8 cellular contexts compared by ENCODE assay signal in the genomic region with DNA sequence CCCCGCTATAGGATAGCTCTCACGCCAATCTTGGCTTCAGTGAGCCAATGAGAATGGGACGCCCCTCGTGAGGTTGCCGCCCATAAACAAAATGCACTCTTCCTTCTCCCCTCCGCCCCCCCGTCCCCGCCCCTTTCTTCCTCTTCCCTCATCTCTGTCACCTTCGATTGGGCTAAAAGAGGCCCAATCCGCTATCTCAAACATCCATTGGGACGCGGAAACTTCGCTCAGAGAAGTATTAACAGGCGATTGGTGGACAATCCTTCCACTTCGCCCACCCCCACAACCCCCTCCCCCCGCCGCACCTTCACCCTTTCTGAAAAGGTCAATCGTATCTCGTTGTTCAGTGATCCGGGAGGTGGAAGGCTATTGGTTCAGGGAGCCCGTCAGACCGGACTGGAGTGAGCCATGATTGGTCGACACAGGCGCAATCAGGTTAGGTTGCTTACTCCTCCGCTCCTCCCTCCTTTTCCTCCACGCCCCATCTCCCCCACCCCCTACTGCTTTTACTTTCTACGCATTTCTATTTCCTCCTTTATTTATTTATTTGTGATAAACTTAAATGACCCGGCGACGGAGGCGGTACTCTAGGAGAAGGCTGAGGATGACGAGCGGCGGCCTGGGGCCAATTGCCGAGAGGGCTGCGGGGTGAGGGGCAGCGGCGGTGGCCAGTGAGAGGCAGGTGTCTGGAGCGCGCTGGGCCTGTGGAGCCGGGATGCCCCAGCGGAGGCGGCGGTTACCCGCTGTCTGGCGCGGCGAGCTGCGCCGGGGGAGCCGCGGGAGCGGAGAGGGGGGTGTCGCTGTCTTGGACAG. TPM values are rescaled to one million over a fixed set of nuclear protein-coding genes. Genes with fewer than 3 reads are reported as not detected.
DNase-seq lines count a peak whose midpoint lies in the region; ATAC-seq and TF ChIP-seq lines count a peak whose summit lies in the region.

No MANE protein-coding gene starts in this region.

- peaks cover 4 to 10% (median 5%) of the 10 kb centered on the region in 3 donors for H3K36me3 Mint-ChIP-seq in naive thymus-derived CD8-positive, alpha-beta T cell
- H3K36me3 Mint-ChIP-seq in stimulated activated naive B cell treated with anti-CD40 and anti-IgM and Interleukin-4, amounts not matched to agents 10 μg/mL and 1 μg/mL and 100 μg/mL, for 72 hours = peaks cover 0 to 5% of the 10 kb centered on the region in 2 donors

- H3K27me3 ChIP-seq in RWPE2 (ENCODE audit: insufficient read depth, poor library complexity, severe bottlenecking) = no peaks in the 10 kb centered on the region

- peaks cover 0 to 14% (median 3%) of the 10 kb centered on the region in 9 donors for H3K9me3 Mint-ChIP-seq in naive thymus-derived CD8-positive, alpha-beta T cell
- peaks cover 2 to 3% of the 10 kb centered on the region in 2 donors for H3K9me3 Mint-ChIP-seq in stimulated activated naive B cell treated with anti-CD40 and anti-IgM and Interleukin-4, amounts not matched to agents 10 μg/mL and 1 μg/mL and 100 μg/mL, for 72 hours

- no peak for TF ChIP-seq CTCF in LNCaP clone FGC (IDR thresholded peaks at IDR 0.05; ENCODE audit: control insufficient read depth, extremely low read depth, insufficient read depth)
- TF ChIP-seq CTCF in RWPE2 (IDR thresholded peaks at IDR 0.05; ENCODE audit: poor library complexity, severe bottlenecking) = no peak

- H3K4me1 ChIP-seq in RWPE2 (ENCODE audit: insufficient read depth, poor library complexity, severe bottlenecking) = no peaks in the 10 kb centered on the region

- H3K4me3 ChIP-seq in LNCaP clone FGC (ENCODE audit: low read depth, low read length) = peak overlapping the region; percentile 86
- H3K4me3 ChIP-seq in RWPE2 (ENCODE audit: severe bottlenecking) = peak overlapping the region; percentile 73

- DNase-seq in EL (peak; percentile 100), H4 (ENCODE audit: low spot score) (peak; percentile 99), LNCaP clone FGC (ENCODE audit: low read depth) (peak; percentile 100), RWPE2 (ENCODE audit: low spot score) (peak; percentile 98), fibroblast of peridontal ligament (ENCODE audit: extremely low read depth) (peak; percentile 100)
- peak; percentile 93 for DNase-seq in activated effector memory CD4-positive, alpha-beta T cell treated with Interleukin-2 at 50 U/mL for 16 hours
- peak; percentile 83 to 99 (median 98) for DNase-seq in naive thymus-derived CD8-positive, alpha-beta T cell
- peak; percentile 98 for DNase-seq in stimulated activated naive B cell treated with anti-CD40 and anti-IgM and Interleukin-4, amounts not matched to agents 10 μg/mL and 1 μg/mL and 100 μg/mL, for 72 hours

- peak overlapping the region; percentile 73 for H3K27ac ChIP-seq in RWPE2 (ENCODE audit: poor library complexity, severe bottlenecking)

- peaks cover 8 to 38% (median 30%) of the 10 kb centered on the region in 4 donors for H3K4me1 Mint-ChIP-seq in naive thymus-derived CD8-positive, alpha-beta T cell
- peaks cover 4 to 18% of the 10 kb centered on the region in 2 donors for H3K4me1 Mint-ChIP-seq in stimulated activated naive B cell treated with anti-CD40 and anti-IgM and Interleukin-4, amounts not matched to agents 10 μg/mL and 1 μg/mL and 100 μg/mL, for 72 hours

- H3K9me3 ChIP-seq in RWPE2 (ENCODE audit: severe bottlenecking) = no peaks in the 10 kb centered on the region

- POLR2A ChIA-PET in naive thymus-derived CD8-positive, alpha-beta T cell (lab: Charles Lee) = interaction anchor here (0.5 to 4.2 kb wide), 11 partner anchors 12 to 1452 kb away, joined by 3 to 61 read pairs (median 3); a partner anchor contains a TSS

- peak; percentile 84 for ATAC-seq in RWPE2 (ENCODE audit: low read depth)
- ATAC-seq in naive thymus-derived CD8-positive, alpha-beta T cell = peak; percentile 77
- ATAC-seq in stimulated activated naive B cell treated with anti-CD40 and anti-IgM and Interleukin-4, amounts not matched to agents 10 μg/mL and 1 μg/mL and 100 μg/mL, for 72 hours (replicated peaks) = peak; percentile 82 to 83

- no peaks in the 10 kb centered on the region for H3K36me3 ChIP-seq in RWPE2 (ENCODE audit: low read depth)

- H3K27me3 Mint-ChIP-seq in naive thymus-derived CD8-positive, alpha-beta T cell = no peaks in the 10 kb centered on the region
- no peaks in the 10 kb centered on the region for H3K27me3 Mint-ChIP-seq in stimulated activated naive B cell treated with anti-CD40 and anti-IgM and Interleukin-4, amounts not matched to agents 10 μg/mL and 1 μg/mL and 100 μg/mL, for 72 hours

- peak overlapping the region; percentile 86 to 100 (median 98) for H3K4me3 Mint-ChIP-seq in naive thymus-derived CD8-positive, alpha-beta T cell
- H3K4me3 Mint-ChIP-seq in stimulated activated naive B cell treated with anti-CD40 and anti-IgM and Interleukin-4, amounts not matched to agents 10 μg/mL and 1 μg/mL and 100 μg/mL, for 72 hours = peak overlapping the region; percentile 84 to 92

- H3K27ac Mint-ChIP-seq in naive thymus-derived CD8-positive, alpha-beta T cell = peak overlapping the region; percentile 99 to 100 (median 100)
- peak overlapping the region; percentile 95 for H3K27ac Mint-ChIP-seq in stimulated activated naive B cell treated with anti-CD40 and anti-IgM and Interleukin-4, amounts not matched to agents 10 μg/mL and 1 μg/mL and 100 μg/mL, for 72 hours

RNA-seq across cellular contexts. Expression of a gene that starts 0.4 kb away (rescaled TPM):
- 4.9 and 5.1 TPM in 2 replicates for total RNA-seq in H4 (2014; rRNA removed; shearing (Covaris generic))
- 10 to 100 TPM; 44.6 to 50.8 TPM for total RNA-seq in naive thymus-derived CD8-positive, alpha-beta T cell
- 10 to 100 TPM; 16.5 to 22.0 (median 20.5) TPM for polyA plus RNA-seq in naive thymus-derived CD8-positive, alpha-beta T cell

Comparison
In these comparisons a context has a peak if more than half of its experiments do, and no peak if none do; other contexts are left out.
1. Peak in every context shown above with its lines: DNase-seq, ATAC-seq, H3K4me3 ChIP-seq and H3K27ac ChIP-seq.